ENCODE assay signal across 9 cellular contexts in genomic region chr1:157992031-157992568, GRCh38. TPM values are rescaled to one million over a fixed set of nuclear protein-coding genes. Genes with fewer than 3 reads are reported as not detected.
A peak's percentile ranks its signal among the peaks of the same experiment; 100 is the strongest.
DNase-seq lines count a peak whose midpoint lies in the region; ATAC-seq and TF ChIP-seq lines count a peak whose summit lies in the region.
"Had no signal": no experiment of that assay in that cellular context is flagged by ENCODE, and none has a peak within 500 bp of the region (broad histone marks: within the 10 kb centered on the region; RNA-seq: fewer than 3 reads in every experiment).

No MANE protein-coding gene starts in this region.

- ATAC-seq in CD8-positive, alpha-beta T cell: no peak
- peak; percentile 67 for ATAC-seq in HCT116
- peak; percentile 82 for ATAC-seq in Right ventricle myocardium superior (ENCODE audit: poor library complexity)
- ATAC-seq in GM21619 (IDR thresholded peaks at IDR 0.05; ENCODE audit: unreplicated experiment): no peak
- no peak for ATAC-seq in GM18909 (IDR thresholded peaks at IDR 0.05; ENCODE audit: poor library complexity, unreplicated experiment)

- no peaks in the 10 kb centered on the region for H3K36me3 ChIP-seq in CD8-positive, alpha-beta T cell (ENCODE audit: insufficient read depth, low read length)
- no peaks in the 10 kb centered on the region for H3K36me3 ChIP-seq in HCT116 (ENCODE audit: control insufficient read depth in 1 of 2, insufficient read depth in 2 of 2, low read length in 2 of 2)

- H3K27me3 ChIP-seq in CD8-positive, alpha-beta T cell (ENCODE audit: insufficient read depth, low read length): peaks cover 4% of the 10 kb centered on the region
- peaks cover 10% of the 10 kb centered on the region; the same call in 1 of the 2 replicates for H3K27me3 ChIP-seq in HCT116 (ENCODE audit: insufficient read depth, low read length)

- no peaks in the 10 kb centered on the region for H3K9me3 Mint-ChIP-seq in CD8-positive, alpha-beta T cell

- TF ChIP-seq RAD21 in HCT116 (IDR thresholded peaks at IDR 0.05; ENCODE audit: low read depth): peak; percentile 98

- H3K4me1 ChIP-seq in CD8-positive, alpha-beta T cell (ENCODE audit: insufficient read depth, low read length): peaks cover 5% of the 10 kb centered on the region
- peaks cover 10 to 26% of the 10 kb centered on the region in 2 experiments; a peak in 3 of 4 replicates for H3K4me1 ChIP-seq in HCT116 (ENCODE audit: control insufficient read depth in 1 of 2, insufficient read depth in 2 of 2, low read length in 2 of 2)

- TF ChIP-seq CTCF in CD8-positive, alpha-beta T cell (IDR thresholded peaks at IDR 0.05): peak; percentile 70
- peak; percentile 97 to 98 (median 97) for TF ChIP-seq CTCF in HCT116 (IDR thresholded peaks at IDR 0.05 in 2 of 3, conservative IDR thresholded peaks at IDR 0.05 in 1 of 3; ENCODE audit: borderline replicate concordance in 1 of 3, insufficient read depth in 1 of 3, low read depth in 2 of 3, low read length in 2 of 3)

- peak in 6 of 7 experiments; percentile 6 to 59 (median 37) for DNase-seq in CD8-positive, alpha-beta T cell
- no peak for DNase-seq in HCT116 (ENCODE audit: low read depth, low spot score)
- peak; percentile 64 for DNase-seq in OCI-M1 (lab: John Stamatoyannopoulos, UW)
- DNase-seq in activated naive CD4-positive, alpha-beta T cell treated with anti-CD3 and anti-CD28 coated beads, Interleukin-2, amount 50 U/mL, for 16 hours: peak; percentile 30
- peak; percentile 83 for DNase-seq in Right ventricle myocardium superior
- peak; percentile 88 for DNase-seq in posterior vena cava (ENCODE audit: low spot score)

- intact Hi-C loops in CD8-positive, alpha-beta T cell (cut with DNase I, micrococcal nuclease): loop anchor here (1.0 to 5.0 kb wide), 3 partner anchors 129 to 1080 kb away; no protein-coding TSS in a partner anchor
- intact Hi-C loops in HCT116 (cut with micrococcal nuclease) (loop anchor here (1.0 kb wide), 3 partner anchors 44 to 129 kb away; no protein-coding TSS in a partner anchor), Right ventricle myocardium superior (cut with DNase I) (loop anchor here (2.0 to 5.0 kb wide), 2 partner anchors 45 to 95 kb away; no protein-coding TSS in a partner anchor), posterior vena cava (cut with DNase I) (loop anchor here (2.0 to 5.0 kb wide), 3 partner anchors 45 to 95 kb away; no protein-coding TSS in a partner anchor)

- H3K79me2 ChIP-seq in HCT116 (ENCODE audit: insufficient read depth, low read length): peaks cover 35% of the 10 kb centered on the region

- peak overlapping the region; percentile 47 for H2AFZ ChIP-seq in HCT116 (ENCODE audit: low read depth, low read length, poor library complexity, severe bottlenecking)

- H3K4me1 Mint-ChIP-seq in CD8-positive, alpha-beta T cell (ENCODE audit: low read depth): peaks cover 15% of the 10 kb centered on the region

- no TSS peak for BruUV-seq in HCT116 (replicated peaks; lab: Mats Ljungman, UMichigan)

- RAD21 ChIA-PET in HCT116 (lab: Charles Lee; ENCODE audit: low non-redundant PET in 1 of 2, low total read pairs in 2 of 2, uncharacterized antibody in 2 of 2, unreplicated experiment in 2 of 2): interaction anchor here (0.7 to 2.0 kb wide), 18 partner anchors 10 to 1030 kb away, joined by 3 to 18 read pairs (median 4); no protein-coding TSS in a partner anchor

- POLR2A ChIA-PET in CD8-positive, alpha-beta T cell (lab: Charles Lee): no interaction called here
- POLR2A ChIA-PET in HCT116 (lab: Charles Lee): interaction anchor here (1.1 to 1.3 kb wide), 5 partner anchors 12 to 129 kb away, joined by 3 to 8 read pairs (median 5); no protein-coding TSS in a partner anchor

- H3K9me2 ChIP-seq in HCT116 (ENCODE audit: insufficient read depth): no peaks in the 10 kb centered on the region

- peaks cover 39% of the 10 kb centered on the region for H3K27me3 Mint-ChIP-seq in CD8-positive, alpha-beta T cell (ENCODE audit: low read depth)

- H3K4me2 ChIP-seq in HCT116 (ENCODE audit: low read length): peak overlapping the region; percentile 5

- no peak overlapping the region for H3K27ac Mint-ChIP-seq in CD8-positive, alpha-beta T cell

- CTCF ChIA-PET in CD8-positive, alpha-beta T cell (lab: Charles Lee): interaction anchor here (0.6 to 3.5 kb wide), 17 partner anchors 8 to 739 kb away, joined by 3 to 29 read pairs (median 3); no protein-coding TSS in a partner anchor
- CTCF ChIA-PET in HCT116 (lab: Charles Lee): interaction anchor here (0.7 to 5.5 kb wide), 28 partner anchors 9 to 126 kb away, joined by 3 to 223 read pairs (median 5); no protein-coding TSS in a partner anchor

- no peak overlapping the region for H3K4me3 Mint-ChIP-seq in CD8-positive, alpha-beta T cell

- H3K36me3 Mint-ChIP-seq in CD8-positive, alpha-beta T cell: no peaks in the 10 kb centered on the region

- no peaks in the 10 kb centered on the region for H4K20me1 ChIP-seq in HCT116 (ENCODE audit: insufficient read depth)

- no peak overlapping the region for H3K27ac ChIP-seq in CD8-positive, alpha-beta T cell (ENCODE audit: low read depth, low read length)
- H3K27ac ChIP-seq in HCT116 (ENCODE audit: low read depth, low read length): peak overlapping the region; percentile 45; the same call in 1 of the 2 replicates

- no peak overlapping the region for H3K4me3 ChIP-seq in CD8-positive, alpha-beta T cell (ENCODE audit: low read depth, low read length)
- H3K4me3 ChIP-seq in HCT116 (replicated peaks in 1 of 2; ENCODE audit: low read depth in 1 of 2, low read length in 2 of 2): no peak overlapping the region

- H3K9ac ChIP-seq in HCT116 (ENCODE audit: low read length): no peak overlapping the region

- H3K9me3 ChIP-seq in CD8-positive, alpha-beta T cell (ENCODE audit: low read length): no peaks in the 10 kb centered on the region
- no peaks in the 10 kb centered on the region for H3K9me3 ChIP-seq in HCT116 (ENCODE audit: control insufficient read depth in 1 of 2, insufficient read depth in 1 of 2, low read depth in 1 of 2, low read length in 2 of 2)

- no peak for TF ChIP-seq POLR2A in HCT116 (IDR thresholded peaks at IDR 0.05; ENCODE audit: borderline replicate concordance, extremely low read depth, insufficient read depth, insufficient read length)

TF ChIP-seq in HCT116, 20 proteins besides CTCF, POLR2A, EP300 and RAD21:
- no peak for TF ChIP-seq POLR2AphosphoS5 (IDR thresholded peaks at IDR 0.05; ENCODE audit: low read depth, low read length)
- TF ChIP-seq TCF7L2 (IDR thresholded peaks at IDR 0.05; ENCODE audit: borderline replicate concordance, extremely low read depth, insufficient read depth, insufficient read length): no peak
- TF ChIP-seq SIN3A (IDR thresholded peaks at IDR 0.05; ENCODE audit: low read depth): no peak
- TF ChIP-seq SP1 (IDR thresholded peaks at IDR 0.05; ENCODE audit: low read depth): no peak
- TF ChIP-seq CEBPB (IDR thresholded peaks at IDR 0.05; ENCODE audit: low read depth): no peak
TF ChIP-seq in HCT116: peak in this region for 0.

RNA-seq across cellular contexts. Expression of gene KIRREL1, which starts 1.3 kb away (rescaled TPM):
- not detected for total RNA-seq in CD8-positive, alpha-beta T cell
- 20.0 TPM for total RNA-seq in HCT116 (2021; ENCODE audit: unreplicated experiment)
- polyA plus RNA-seq in HCT116 (2012): 12.6 and 14.3 TPM in 2 replicates
- total RNA-seq in Right ventricle myocardium superior: 9.5 TPM
- total RNA-seq in posterior vena cava: 10 to 100 TPM; 57.9 to 68.9 TPM
- total RNA-seq: T-helper 1 cell treated with Interleukin-12 subunit alpha and Interleukin-12 subunit beta and Interleukin-4 antibody, amounts not matched to agents 30 ng/mL and 1 ng/mL, for 36 hours had no signal

Comparison
In these comparisons a context has a peak if more than half of its experiments do, and no peak if none do; other contexts are left out.
1. ATAC-seq: peak in HCT116 (single experiment) and Right ventricle myocardium superior (single experiment); none in CD8-positive, alpha-beta T cell (single experiment), GM21619 (single experiment) and GM18909 (single experiment).
2. RNA of gene KIRREL1, which starts 1.3 kb away (total RNA-seq): 57.9 to 68.9 TPM in posterior vena cava, 20.0 TPM in HCT116 (single experiment) and 9.5 TPM in Right ventricle myocardium superior (single experiment); not detected in CD8-positive, alpha-beta T cell; every median in the first group is over 10 times any median in the second.